ENCODE assay signal across 17 cellular contexts in the genomic region with DNA sequence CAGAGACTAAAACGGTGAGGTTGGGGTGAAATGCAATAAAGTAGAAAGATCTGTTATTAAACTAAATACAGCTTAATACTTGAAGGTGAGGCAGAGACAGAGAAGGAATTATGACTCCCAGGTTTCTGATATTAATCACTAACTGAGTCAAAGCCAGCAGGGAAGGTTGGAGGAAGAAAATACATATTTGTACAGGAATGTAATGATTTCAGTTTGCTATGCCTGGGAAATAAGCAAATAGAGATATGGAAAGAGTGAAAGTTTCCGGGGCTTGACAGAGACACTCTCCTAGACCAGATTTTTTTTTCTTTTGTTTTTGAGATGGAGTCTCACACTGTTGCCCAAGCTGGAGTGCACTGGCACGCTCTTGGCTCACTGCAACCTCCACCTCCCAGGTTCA.
"Had no signal": no experiment of that assay in that cellular context is flagged by ENCODE, and none has a peak within 500 bp of the region (broad histone marks: within the 10 kb centered on the region; RNA-seq: fewer than 3 reads in every experiment).

No MANE protein-coding gene starts in this region.

- H3K9me3 Mint-ChIP-seq: activated naive CD4-positive, alpha-beta T cell treated with anti-CD3 and anti-CD28 coated beads, Interleukin-2, amount 50 U/mL, for 72 hours; activated T-cell treated with anti-CD3 and anti-CD28 coated beads, Interleukin-2, amount 50 U/mL, for 24 hours; neural progenitor cell; stimulated activated effector memory CD8-positive, alpha-beta T cell treated with anti-CD3 and anti-CD28 coated beads, Interleukin-12 subunit alpha, Interleukin-12 subunit beta, amount 100 ng/mL, for 72 hours had no signal

- H3K9ac ChIP-seq: neural progenitor cell had no signal

- H3K27ac ChIP-seq: cardiac muscle cell, coronary artery, neural progenitor cell, right atrium auricular region, SJCRH30, skin epidermis, tibial nerve had no signal

- H3K27ac Mint-ChIP-seq: activated naive CD4-positive, alpha-beta T cell treated with anti-CD3 and anti-CD28 coated beads, Interleukin-2, amount 50 U/mL, for 72 hours; activated T-cell treated with anti-CD3 and anti-CD28 coated beads, Interleukin-2, amount 50 U/mL, for 24 hours; stimulated activated effector memory CD8-positive, alpha-beta T cell treated with anti-CD3 and anti-CD28 coated beads, Interleukin-12 subunit alpha, Interleukin-12 subunit beta, amount 100 ng/mL, for 72 hours had no signal

- H3K36me3 Mint-ChIP-seq: activated naive CD4-positive, alpha-beta T cell treated with anti-CD3 and anti-CD28 coated beads, Interleukin-2, amount 50 U/mL, for 72 hours; stimulated activated effector memory CD8-positive, alpha-beta T cell treated with anti-CD3 and anti-CD28 coated beads, Interleukin-12 subunit alpha, Interleukin-12 subunit beta, amount 100 ng/mL, for 72 hours had no signal

- H3K4me3 Mint-ChIP-seq: activated T-cell treated with anti-CD3 and anti-CD28 coated beads, Interleukin-2, amount 50 U/mL, for 24 hours; neural progenitor cell; stimulated activated effector memory CD8-positive, alpha-beta T cell treated with anti-CD3 and anti-CD28 coated beads, Interleukin-12 subunit alpha, Interleukin-12 subunit beta, amount 100 ng/mL, for 72 hours had no signal

- H3K27me3 ChIP-seq: cardiac muscle cell, neural progenitor cell, right atrium auricular region, SJCRH30, tibial nerve had no signal

- H3K4me1 Mint-ChIP-seq: neural progenitor cell; stimulated activated effector memory CD8-positive, alpha-beta T cell treated with anti-CD3 and anti-CD28 coated beads, Interleukin-12 subunit alpha, Interleukin-12 subunit beta, amount 100 ng/mL, for 72 hours had no signal

- ATAC-seq: activated CD4-positive, CD25-positive, alpha-beta regulatory T cell treated with anti-CD3 and anti-CD28 coated beads, Interleukin-2, amount 50 U/mL, for 24 hours; activated naive CD4-positive, alpha-beta T cell treated with anti-CD3 and anti-CD28 coated beads, Interleukin-2, amount 50 U/mL, for 72 hours; stimulated activated effector memory CD8-positive, alpha-beta T cell treated with anti-CD3 and anti-CD28 coated beads, Interleukin-12 subunit alpha, Interleukin-12 subunit beta, amount 100 ng/mL, for 72 hours had no signal

- FAIRE-seq: endothelial cell of umbilical vein had no signal

- DNase-seq: activated CD4-positive, alpha-beta T cell treated with anti-CD3 and anti-CD28 coated beads, Interleukin-2, amount 50 U/mL, for 4 hours; activated effector memory CD4-positive, alpha-beta T cell treated with anti-CD3 and anti-CD28 coated beads, Interleukin-2, amount 50 U/mL, for 16 hours; activated T-cell treated with anti-CD3 and anti-CD28 coated beads, Interleukin-2, amount 50 U/mL, for 24 hours; amygdala; effector CD4-positive, alpha-beta T cell; posterior cingulate gyrus; SJCRH30 had no signal

- H3K9me3 ChIP-seq: right atrium auricular region, SJCRH30, tibial nerve had no signal

- H3K4me1 ChIP-seq: tibial nerve had no signal

- H3K4me2 ChIP-seq: neural progenitor cell had no signal

- H3K27me3 Mint-ChIP-seq: activated T-cell treated with anti-CD3 and anti-CD28 coated beads, Interleukin-2, amount 50 U/mL, for 24 hours had no signal

- H3K36me3 ChIP-seq: cardiac muscle cell, neural progenitor cell, right atrium auricular region, SJCRH30, tibial nerve had no signal

- H3K4me3 ChIP-seq: cardiac muscle cell, coronary artery, neural progenitor cell, right atrium auricular region, SJCRH30, skin epidermis, tibial nerve had no signal
